21 cellular contexts compared by ENCODE assay signal in genomic region chr4:12701384-12701783, GRCh38.
DNase-seq lines count a peak whose midpoint lies in the region; ATAC-seq and TF ChIP-seq lines count a peak whose summit lies in the region.
"Had no signal": no experiment of that assay in that cellular context is flagged by ENCODE, and none has a peak within 500 bp of the region (broad histone marks: within the 10 kb centered on the region; RNA-seq: fewer than 3 reads in every experiment).

No MANE protein-coding gene starts in this region.

- TF ChIP-seq CTCF in GM13976 (IDR thresholded peaks at IDR 0.05; ENCODE audit: borderline replicate concordance, control extremely low read depth, extremely low read depth, insufficient read depth, missing control alignments) (no peak), thyroid gland (IDR thresholded peaks at IDR 0.05) (no peak)

- H3K4me3 ChIP-seq in thyroid gland (replicated peaks in 1 of 3), result no peak overlapping the region
- H3K4me3 ChIP-seq: ascending aorta, SK-N-MC had no signal

- in situ Hi-C loops in GM13976 (cut with MboI; ENCODE audit: low sequenced_read_pairs, unreplicated experiment), result no loop called here

- no peaks in the 10 kb centered on the region for H3K27me3 ChIP-seq in thyroid gland
- H3K27me3 ChIP-seq: ascending aorta had no signal

- H3K4me1 ChIP-seq in thyroid gland, result no peaks in the 10 kb centered on the region
- H3K4me1 ChIP-seq: ascending aorta had no signal

- TF ChIP-seq POLR2A in thyroid gland (IDR thresholded peaks at IDR 0.05), result no peak

- DNase-seq in SW480 (ENCODE audit: low spot score), result no peak
- no peak for DNase-seq in AG08395 (ENCODE audit: low spot score)
- DNase-seq in GM13976 (ENCODE audit: low spot score), result no peak
- no peak for DNase-seq in thyroid gland
- DNase-seq: activated CD4-positive, alpha-beta T cell treated with anti-CD3 and anti-CD28 coated beads, Interleukin-2, amount 10 ng/mL, durations not matched to agents 7 days and 5 days; activated CD8-positive, alpha-beta memory T cell treated with anti-CD3 and anti-CD28 coated beads, Interleukin-2, amount 10 ng/mL, durations not matched to agents 7 days and 5 days; central memory CD4-positive, alpha-beta T cell; GOT3; mesenchymal stem cell; naive thymus-derived CD4-positive, alpha-beta T cell; NCI-H69; small intestine; stimulated activated CD4-positive, alpha-beta T cell treated with anti-CD3 and anti-CD28 coated beads, Interleukin-2, amount 100 ng/mL, for 24 hours; stimulated activated naive B cell treated with anti-CD40 and anti-IgM and Interleukin-4, amounts not matched to agents 10 μg/mL and 1 μg/mL and 100 μg/mL, for 72 hours; T-helper 2 cell had no signal

- ATAC-seq in GM18517 (IDR thresholded peaks at IDR 0.05; ENCODE audit: unreplicated experiment) (peak; percentile 71), GM21367 (IDR thresholded peaks at IDR 0.05; ENCODE audit: unreplicated experiment) (peak; percentile 55), HG02870 (IDR thresholded peaks at IDR 0.05; ENCODE audit: unreplicated experiment) (peak; percentile 59), HG03469 (IDR thresholded peaks at IDR 0.05; ENCODE audit: unreplicated experiment) (peak; percentile 61)
- ATAC-seq: activated CD8-positive, alpha-beta memory T cell treated with anti-CD3 and anti-CD28 coated beads, Interleukin-2, amount 10 ng/mL, durations not matched to agents 7 days and 5 days; naive thymus-derived CD4-positive, alpha-beta T cell; stimulated activated naive B cell treated with anti-CD40 and anti-IgM and Interleukin-4, amounts not matched to agents 10 μg/mL and 1 μg/mL and 100 μg/mL, for 72 hours had no signal

- intact Hi-C loops in thyroid gland (cut with DNase I), result no loop called here

- no peaks in the 10 kb centered on the region for H3K36me3 ChIP-seq in thyroid gland
- H3K36me3 ChIP-seq: ascending aorta had no signal

- no peaks in the 10 kb centered on the region for H3K9me3 ChIP-seq in thyroid gland
- H3K9me3 ChIP-seq: ascending aorta had no signal

- H3K27ac ChIP-seq in thyroid gland, result no peak overlapping the region
- H3K27ac ChIP-seq: ascending aorta, SK-N-MC had no signal

- WGBS in thyroid gland, 2 donors, result 89 to 100% methylated on average over 1 of the region's 1 CpG
